14 cellular contexts compared by ENCODE assay signal in genomic region chr16:27579086-27579980, GRCh38. TPM values are rescaled to one million over a fixed set of nuclear protein-coding genes. Genes with fewer than 3 reads are reported as not detected.
DNase-seq lines count a peak whose midpoint lies in the region; ATAC-seq, FAIRE-seq and TF ChIP-seq lines count a peak whose summit lies in the region.
"Had no signal": no experiment of that assay in that cellular context is flagged by ENCODE, and none has a peak within 500 bp of the region (broad histone marks: within the 10 kb centered on the region; RNA-seq: fewer than 3 reads in every experiment).

No MANE protein-coding gene starts in this region.

- H3K4me1 Mint-ChIP-seq in stimulated activated naive CD8-positive, alpha-beta T cell treated with anti-CD3 and anti-CD28 coated beads, Interleukin-15, amount 100 ng/mL, for 72 hours: peaks cover 21% of the 10 kb centered on the region
- H3K4me1 Mint-ChIP-seq in chondrocyte (ENCODE audit: low read depth): peaks cover 17% of the 10 kb centered on the region
- peaks cover 0 to 11% (median 0%) of the 10 kb centered on the region in 7 donors for H3K4me1 Mint-ChIP-seq in naive thymus-derived CD4-positive, alpha-beta T cell
- H3K4me1 Mint-ChIP-seq: activated naive CD4-positive, alpha-beta T cell treated with anti-CD3 and anti-CD28 coated beads, Interleukin-2, amount 50 U/mL, for 24 hours had no signal

- no peak overlapping the region for H2AFZ ChIP-seq in HepG2 (ENCODE audit: low read length)

- FAIRE-seq in HepG2 (lab: Jason Lieb, UNC): peak; percentile 88

- peak overlapping the region in 1 of 3 experiments; percentile 23; a peak in 1 of 6 replicates for H3K4me3 ChIP-seq in HepG2 (replicated peaks in 1 of 3; ENCODE audit: insufficient read depth in 1 of 3, low read depth in 2 of 3, low read length in 3 of 3)
- H3K4me3 ChIP-seq in testis: no peak overlapping the region
- no peak overlapping the region for H3K4me3 ChIP-seq in naive thymus-derived CD4-positive, alpha-beta T cell (ENCODE audit: low read length)
- H3K4me3 ChIP-seq: BLaER1 had no signal

- TF ChIP-seq CTCF in chondrocyte (IDR thresholded peaks at IDR 0.05) (no peak), HepG2 (CRISPR knock-in tag; IDR thresholded peaks at IDR 0.05) (no peak; the same call in 1 of the 2 replicates), testis (IDR thresholded peaks at IDR 0.05) (no peak)

- H3K36me3 Mint-ChIP-seq in chondrocyte (ENCODE audit: low read depth): peaks cover 3% of the 10 kb centered on the region
- peaks cover 3 to 59% (median 29%) of the 10 kb centered on the region in 5 donors for H3K36me3 Mint-ChIP-seq in naive thymus-derived CD4-positive, alpha-beta T cell

- peak; percentile 24 for ATAC-seq in stimulated activated naive CD8-positive, alpha-beta T cell treated with anti-CD3 and anti-CD28 coated beads, Interleukin-15, amount 100 ng/mL, for 72 hours
- no peak for ATAC-seq in stimulated activated naive CD8-positive, alpha-beta T cell treated with anti-CD3 and anti-CD28 coated beads, Interleukin-15, Interleukin-2, amounts not matched to agents 100 U/mL and 50 U/mL, for 24 hours
- peak; percentile 97 for ATAC-seq in HepG2
- ATAC-seq in HG02588 (IDR thresholded peaks at IDR 0.05; ENCODE audit: unreplicated experiment): no peak
- no peak for ATAC-seq in naive thymus-derived CD4-positive, alpha-beta T cell

- H3K9ac ChIP-seq in HepG2 (ENCODE audit: insufficient read depth, low read depth, low read length): peak overlapping the region; percentile 32
- H3K9ac ChIP-seq: BLaER1 had no signal

- TF ChIP-seq EP300 in HepG2 (IDR thresholded peaks at IDR 0.05; ENCODE audit: low read depth in 2 of 2, low read length in 2 of 2) (peak in 1 of 2 experiments; percentile 54; a peak in 2 of 4 replicates), HepG2 (CRISPR knock-in tag; IDR thresholded peaks at IDR 0.05; ENCODE audit: borderline replicate concordance) (no peak)

- CTCF ChIA-PET in HepG2 (lab: Yijun Ruan, JAX; ENCODE audit: low intra/inter-chr PET ratio, low total read pairs): no interaction called here
- CTCF ChIA-PET in naive thymus-derived CD4-positive, alpha-beta T cell (lab: Charles Lee): no interaction called here

- DNase-seq in stimulated activated naive CD8-positive, alpha-beta T cell treated with anti-CD3 and anti-CD28 coated beads, Interleukin-15, amount 100 ng/mL, for 72 hours: no peak
- DNase-seq in stimulated activated naive CD8-positive, alpha-beta T cell treated with anti-CD3 and anti-CD28 coated beads, Interleukin-15, Interleukin-2, amounts not matched to agents 100 U/mL and 50 U/mL, for 24 hours: no peak
- DNase-seq in chondrocyte (ENCODE audit: low spot score) (no peak), HepG2 (ENCODE audit: low spot score) (peak; percentile 89), testis (no peak), head of caudate nucleus (no peak)
- DNase-seq in naive thymus-derived CD4-positive, alpha-beta T cell: no peak
- DNase-seq: activated CD4-positive, alpha-beta T cell treated with anti-CD3 and anti-CD28 coated beads, Interleukin-2, amount 50 U/mL, for 1 hour; GF-D8; NCI-H1105 treated with DMSO at 0.1 percent for 48 hours; NCI-H526 treated with DMSO at 0.1 percent for 48 hours had no signal

- TF ChIP-seq POLR2A in HepG2 (IDR thresholded peaks at IDR 0.05; ENCODE audit: insufficient read depth in 1 of 2, low read depth in 2 of 2, low read length in 2 of 2): peak; percentile 24 to 63; a peak in 2 of 4 replicates
- no peak for TF ChIP-seq POLR2A in testis (IDR thresholded peaks at IDR 0.05)

- no peaks in the 10 kb centered on the region for H3K9me3 Mint-ChIP-seq in stimulated activated naive CD8-positive, alpha-beta T cell treated with anti-CD3 and anti-CD28 coated beads, Interleukin-15, amount 100 ng/mL, for 72 hours
- H3K9me3 Mint-ChIP-seq in chondrocyte (ENCODE audit: low read depth): no peaks in the 10 kb centered on the region
- H3K9me3 Mint-ChIP-seq in naive thymus-derived CD4-positive, alpha-beta T cell: peaks cover 0 to 6% (median 0%) of the 10 kb centered on the region in 11 donors
- H3K9me3 Mint-ChIP-seq: activated naive CD4-positive, alpha-beta T cell treated with anti-CD3 and anti-CD28 coated beads, Interleukin-2, amount 50 U/mL, for 24 hours had no signal

- H3K27ac Mint-ChIP-seq in stimulated activated naive CD8-positive, alpha-beta T cell treated with anti-CD3 and anti-CD28 coated beads, Interleukin-15, amount 100 ng/mL, for 72 hours: peak overlapping the region in 1 of 2 donors; percentile 67
- H3K27ac Mint-ChIP-seq in chondrocyte (ENCODE audit: unreplicated experiment): peak overlapping the region; percentile 86
- H3K27ac Mint-ChIP-seq in naive thymus-derived CD4-positive, alpha-beta T cell: peak overlapping the region in 1 of 9 donors; percentile 31
- H3K27ac Mint-ChIP-seq: activated naive CD4-positive, alpha-beta T cell treated with anti-CD3 and anti-CD28 coated beads, Interleukin-2, amount 50 U/mL, for 24 hours had no signal

- BruUV-seq in HepG2 (replicated peaks; lab: Mats Ljungman, UMichigan): no TSS peak

- no peaks in the 10 kb centered on the region for H3K27me3 Mint-ChIP-seq in stimulated activated naive CD8-positive, alpha-beta T cell treated with anti-CD3 and anti-CD28 coated beads, Interleukin-15, amount 100 ng/mL, for 72 hours
- H3K27me3 Mint-ChIP-seq in chondrocyte (ENCODE audit: low read depth): no peaks in the 10 kb centered on the region
- H3K27me3 Mint-ChIP-seq in naive thymus-derived CD4-positive, alpha-beta T cell: no peaks in the 10 kb centered on the region
- H3K27me3 Mint-ChIP-seq: activated naive CD4-positive, alpha-beta T cell treated with anti-CD3 and anti-CD28 coated beads, Interleukin-2, amount 50 U/mL, for 24 hours had no signal

- in situ Hi-C loops in HepG2 (cut with HindIII; ENCODE audit: extremely low pct_ligation_motif_present, low pct_unique_long_range_greater_than_20kb): no loop called here

- peaks cover 0 to 8% of the 10 kb centered on the region in 2 experiments; a peak in 1 of 5 replicates for H3K36me3 ChIP-seq in HepG2 (replicated peaks in 1 of 2; ENCODE audit: control insufficient read depth in 1 of 2, insufficient read depth in 2 of 2, low read length in 2 of 2)
- H3K36me3 ChIP-seq in testis (ENCODE audit: low read depth, missing control alignments): no peaks in the 10 kb centered on the region
- H3K36me3 ChIP-seq in naive thymus-derived CD4-positive, alpha-beta T cell (ENCODE audit: control insufficient read depth in 2 of 3, insufficient read depth in 3 of 3, low read length in 3 of 3): peaks cover 0 to 8% (median 0%) of the 10 kb centered on the region in 3 experiments

- H3K79me2 ChIP-seq in HepG2 (ENCODE audit: insufficient read depth, low read length): no peaks in the 10 kb centered on the region

- no peaks in the 10 kb centered on the region for H4K20me1 ChIP-seq in HepG2 (ENCODE audit: insufficient read depth, low read length)
- H4K20me1 ChIP-seq: BLaER1 had no signal

- H3K9me3 ChIP-seq in HepG2 (ENCODE audit: low read length) (no peaks in the 10 kb centered on the region), testis (no peaks in the 10 kb centered on the region)
- no peaks in the 10 kb centered on the region for H3K9me3 ChIP-seq in naive thymus-derived CD4-positive, alpha-beta T cell (ENCODE audit: control insufficient read depth in 2 of 3, low read length in 3 of 3)
- H3K9me3 ChIP-seq: BLaER1 had no signal

- intact Hi-C loops in HepG2 (cut with micrococcal nuclease; ENCODE audit: unreplicated experiment): loop anchor here (2.0 kb wide), 2 partner anchors 25 to 29 kb away; partner anchors contain the start of gene KATNIP
- intact Hi-C loops in testis (cut with DNase I; ENCODE audit: low total_unique reads): no loop called here
- intact Hi-C loops in head of caudate nucleus (cut with DNase I): no loop called here
- intact Hi-C loops in naive thymus-derived CD4-positive, alpha-beta T cell (cut with micrococcal nuclease): no loop called here

- H3K27ac ChIP-seq in HepG2 (ENCODE audit: extremely low read length, insufficient read depth, low read length): peak overlapping the region; percentile 71
- no peak overlapping the region for H3K27ac ChIP-seq in testis
- H3K27ac ChIP-seq in naive thymus-derived CD4-positive, alpha-beta T cell (ENCODE audit: low read depth, low read length): no peak overlapping the region
- H3K27ac ChIP-seq: BLaER1 had no signal

- POLR2A ChIA-PET in HepG2 (lab: Yijun Ruan, JAX): interaction anchor here (0.6 to 2.2 kb wide), 6 partner anchors 8 to 182 kb away, joined by 3 to 36 read pairs (median 4); partner anchors contain the start of genes GTF3C1 and KATNIP
- POLR2A ChIA-PET in naive thymus-derived CD4-positive, alpha-beta T cell (lab: Charles Lee): no interaction called here

- H3K27me3 ChIP-seq in HepG2 (ENCODE audit: control insufficient read depth in 1 of 2, insufficient read depth in 2 of 2, low read length in 2 of 2) (no peaks in the 10 kb centered on the region), testis (no peaks in the 10 kb centered on the region)
- H3K27me3 ChIP-seq in naive thymus-derived CD4-positive, alpha-beta T cell (ENCODE audit: control insufficient read depth in 2 of 2, insufficient read depth in 2 of 2, low read length in 2 of 2): no peaks in the 10 kb centered on the region
- H3K27me3 ChIP-seq: BLaER1 had no signal

- no peak for TF ChIP-seq RAD21 in HepG2 (CRISPR knock-in tag; IDR thresholded peaks at IDR 0.05)

- H3K4me3 Mint-ChIP-seq in stimulated activated naive CD8-positive, alpha-beta T cell treated with anti-CD3 and anti-CD28 coated beads, Interleukin-15, amount 100 ng/mL, for 72 hours: no peak overlapping the region
- no peak overlapping the region for H3K4me3 Mint-ChIP-seq in chondrocyte (ENCODE audit: unreplicated experiment)
- no peak overlapping the region for H3K4me3 Mint-ChIP-seq in naive thymus-derived CD4-positive, alpha-beta T cell
- H3K4me3 Mint-ChIP-seq: activated naive CD4-positive, alpha-beta T cell treated with anti-CD3 and anti-CD28 coated beads, Interleukin-2, amount 50 U/mL, for 24 hours had no signal

- 43% methylated on average over 4 of the region's 4 CpGs for WGBS in HepG2 (ENCODE audit: low lambda C conversion rate)
- WGBS in testis, 2 donors: 68 to 88% methylated on average over 4 of the region's 4 CpGs

- peak overlapping the region; percentile 59 for H3K4me2 ChIP-seq in HepG2 (ENCODE audit: low read depth, low read length)
- H3K4me2 ChIP-seq: BLaER1 had no signal

- peaks cover 27% of the 10 kb centered on the region for H3K4me1 ChIP-seq in HepG2 (ENCODE audit: insufficient read depth, low read length)
- H3K4me1 ChIP-seq in testis: no peaks in the 10 kb centered on the region
- no peaks in the 10 kb centered on the region for H3K4me1 ChIP-seq in naive thymus-derived CD4-positive, alpha-beta T cell (ENCODE audit: control insufficient read depth in 2 of 2, insufficient read depth in 2 of 2, low read length in 2 of 2)
- H3K4me1 ChIP-seq: BLaER1 had no signal

RNA-seq across cellular contexts. Expression of gene KATNIP, which starts 29.4 kb away (rescaled TPM):
- 20.5 to 25.3 TPM (median 23.2 TPM) in 3 replicates for total RNA-seq in chondrocyte
- 11.8 and 12.0 TPM in 2 replicates for total RNA-seq in HepG2 (2016; rRNA removed; fragmentation: Illumina TruSeq; extraction: Trizol)
- 1.4 and 2.9 TPM in 2 replicates for total RNA-seq in HepG2 (2016; cell fraction: cytosol; rRNA removed; fragmentation: Illumina TruSeq; extraction: Trizol; ENCODE audit: low read depth)
- 11.9 and 13.3 TPM in 2 replicates for total RNA-seq in HepG2 (2016; cell fraction: insoluble cytoplasmic fraction; rRNA removed; fragmentation: Illumina TruSeq; extraction: Trizol)
- total RNA-seq in HepG2 (2016; cell fraction: membrane; rRNA removed; fragmentation: Illumina TruSeq; extraction: Trizol): 3.3 and 4.4 TPM in 2 replicates
- total RNA-seq in HepG2 (2016; cell fraction: nucleus; rRNA removed; fragmentation: Illumina TruSeq; extraction: Trizol): 19.2 and 23.9 TPM in 2 replicates
- 9.7 and 13.1 TPM in 2 replicates for polyA plus RNA-seq in HepG2 (2011; rRNA removed)
- 4.9 and 5.9 TPM in 2 replicates for polyA plus RNA-seq in HepG2 (2011; cell fraction: cytosol; rRNA removed)
- polyA plus RNA-seq in HepG2 (2011; cell fraction: nucleus; rRNA removed): 69.4 and 79.1 TPM in 2 replicates
- 7.3 and 9.1 TPM in 2 replicates for polyA plus RNA-seq in HepG2 (2012)
- 0.67 and 0.72 TPM in 2 replicates for polyA plus RNA-seq in HepG2 (2016; cell fraction: cytosol; fragmentation: Illumina TruSeq; extraction: Trizol; ENCODE audit: low read depth)
- 5.8 and 8.3 TPM in 2 replicates for polyA plus RNA-seq in HepG2 (2016; cell fraction: insoluble cytoplasmic fraction; fragmentation: Illumina TruSeq; extraction: Trizol; ENCODE audit: low read depth)
- 0.84 and 1.0 TPM in 2 replicates for polyA plus RNA-seq in HepG2 (2016; cell fraction: membrane; fragmentation: Illumina TruSeq; extraction: Trizol; ENCODE audit: low read depth)
- 26.4 and 32.6 TPM in 2 replicates for polyA plus RNA-seq in HepG2 (2016; cell fraction: nucleus; fragmentation: Illumina TruSeq; extraction: Trizol; ENCODE audit: insufficient read depth, low read depth)
- 14.8 and 27.4 TPM in 2 replicates for polyA minus RNA-seq in HepG2 (2011; rRNA and poly(A)+ RNA removed; ENCODE audit: low replicate concordance)
- 5.6 and 7.6 TPM in 2 replicates for polyA minus RNA-seq in HepG2 (2011; cell fraction: cytosol; rRNA and poly(A)+ RNA removed)
- 46.9 and 47.9 TPM in 2 replicates for polyA minus RNA-seq in HepG2 (2011; cell fraction: nucleus; rRNA and poly(A)+ RNA removed)
- 10 to 100 TPM; 48.6 to 80.2 TPM for total RNA-seq in testis
- polyA plus RNA-seq in testis (ENCODE audit: insufficient read depth, low read depth, low replicate concordance): 43.2 TPM
- 10 to 100 TPM; 18.7 to 39.0 (median 21.3) TPM for total RNA-seq in naive thymus-derived CD4-positive, alpha-beta T cell
- polyA plus RNA-seq in naive thymus-derived CD4-positive, alpha-beta T cell: 1 to 10 TPM; 5.7 to 5.9 TPM

RNA-seq across cellular contexts. Expression of gene GTF3C1, which starts 29.6 kb away (rescaled TPM):
- total RNA-seq in chondrocyte (68.8 to 104 TPM (median 69.2 TPM) in 3 replicates), HepG2 (2016; rRNA removed; fragmentation: Illumina TruSeq; extraction: Trizol) (44.9 and 72.7 TPM in 2 replicates), testis (100 to 1,000 TPM; 129 to 154 TPM)
- total RNA-seq in HepG2 (2016; cell fraction: cytosol; rRNA removed; fragmentation: Illumina TruSeq; extraction: Trizol; ENCODE audit: low read depth): 15.7 and 16.0 TPM in 2 replicates
- 34.4 and 74.8 TPM in 2 replicates for total RNA-seq in HepG2 (2016; cell fraction: insoluble cytoplasmic fraction; rRNA removed; fragmentation: Illumina TruSeq; extraction: Trizol)
- total RNA-seq in HepG2 (2016; cell fraction: membrane; rRNA removed; fragmentation: Illumina TruSeq; extraction: Trizol): 23.3 and 26.6 TPM in 2 replicates
- 94.4 and 99.1 TPM in 2 replicates for total RNA-seq in HepG2 (2016; cell fraction: nucleus; rRNA removed; fragmentation: Illumina TruSeq; extraction: Trizol)
- polyA plus RNA-seq in HepG2 (2011; rRNA removed) (29.2 and 36.7 TPM in 2 replicates), testis (ENCODE audit: insufficient read depth, low read depth, low replicate concordance) (85.7 TPM)
- polyA plus RNA-seq in HepG2 (2011; cell fraction: cytosol; rRNA removed): 23.4 and 32.3 TPM in 2 replicates
- polyA plus RNA-seq in HepG2 (2011; cell fraction: nucleus; rRNA removed): 116 and 121 TPM in 2 replicates
- 36.5 and 37.3 TPM in 2 replicates for polyA plus RNA-seq in HepG2 (2012)
- 7.7 TPM in 2 replicates for polyA plus RNA-seq in HepG2 (2016; cell fraction: cytosol; fragmentation: Illumina TruSeq; extraction: Trizol; ENCODE audit: low read depth)
- 36.4 and 43.1 TPM in 2 replicates for polyA plus RNA-seq in HepG2 (2016; cell fraction: insoluble cytoplasmic fraction; fragmentation: Illumina TruSeq; extraction: Trizol; ENCODE audit: low read depth)
- polyA plus RNA-seq in HepG2 (2016; cell fraction: membrane; fragmentation: Illumina TruSeq; extraction: Trizol; ENCODE audit: low read depth): 12.2 and 12.6 TPM in 2 replicates
- polyA plus RNA-seq in HepG2 (2016; cell fraction: nucleus; fragmentation: Illumina TruSeq; extraction: Trizol; ENCODE audit: insufficient read depth, low read depth): 147 and 157 TPM in 2 replicates
- polyA minus RNA-seq in HepG2 (2011; rRNA and poly(A)+ RNA removed; ENCODE audit: low replicate concordance): 64.4 and 114 TPM in 2 replicates
- 73.8 and 74.4 TPM in 2 replicates for polyA minus RNA-seq in HepG2 (2011; cell fraction: cytosol; rRNA and poly(A)+ RNA removed)
- 75.6 and 96.5 TPM in 2 replicates for polyA minus RNA-seq in HepG2 (2011; cell fraction: nucleus; rRNA and poly(A)+ RNA removed)
- total RNA-seq in naive thymus-derived CD4-positive, alpha-beta T cell: 10 to 100 TPM; 51.8 to 60.0 (median 52.6) TPM
- 10 to 100 TPM; 19.0 to 38.3 TPM for polyA plus RNA-seq in naive thymus-derived CD4-positive, alpha-beta T cell

Comparison
In these comparisons a context has a peak if more than half of its experiments do, and no peak if none do; other contexts are left out.
1. ATAC-seq: peak in stimulated activated naive CD8-positive, alpha-beta T cell treated with anti-CD3 and anti-CD28 coated beads, Interleukin-15, amount 100 ng/mL, for 72 hours (single experiment) and HepG2 (single experiment); none in stimulated activated naive CD8-positive, alpha-beta T cell treated with anti-CD3 and anti-CD28 coated beads, Interleukin-15, Interleukin-2, amounts not matched to agents 100 U/mL and 50 U/mL, for 24 hours (single experiment), HG02588 (single experiment) and naive thymus-derived CD4-positive, alpha-beta T cell (single experiment).